Comparison of ENCODE assay signal across 8 cellular contexts in genomic region chr1:77759090-77760028, GRCh38. TPM values are rescaled to one million over a fixed set of nuclear protein-coding genes. Genes with fewer than 3 reads are reported as not detected.
DNase-seq lines count a peak whose midpoint lies in the region; ATAC-seq and TF ChIP-seq lines count a peak whose summit lies in the region.

Gene USP33, minus strand, starts transcription at chr1:77759852. Its CDS starts 18,155 bp downstream, at chr1:77741697.

- H3K27me3 ChIP-seq in RWPE2 (ENCODE audit: insufficient read depth, poor library complexity, severe bottlenecking) (no peaks in the 10 kb centered on the region), stomach (no peaks in the 10 kb centered on the region)

- peak within 1 kb of the TSS; percentile 93 for H3K4me3 ChIP-seq in RWPE2 (ENCODE audit: severe bottlenecking)
- peak within 1 kb of the TSS; percentile 84 for H3K4me3 ChIP-seq in fibroblast of the aortic adventitia (ENCODE audit: low read depth, low read length)
- H3K4me3 ChIP-seq in stomach = peak within 1 kb of the TSS; percentile 87 to 99 (median 96)

- H3K4me1 ChIP-seq in RWPE2 (ENCODE audit: insufficient read depth, poor library complexity, severe bottlenecking) (peaks cover 19% of the 10 kb centered on the region), stomach (peaks cover 19 to 42% (median 38%) of the 10 kb centered on the region in 4 donors)

- no peaks in the 10 kb centered on the region for H3K9me3 Mint-ChIP-seq in nephron progenitor cell

- H3K9me3 ChIP-seq in KOPT-K1 (ENCODE audit: insufficient read depth, low read length, poor library complexity, severe bottlenecking) (no peaks in the 10 kb centered on the region), RWPE2 (ENCODE audit: severe bottlenecking) (no peaks in the 10 kb centered on the region), stomach (no peaks in the 10 kb centered on the region)

- H3K27me3 Mint-ChIP-seq in nephron progenitor cell (ENCODE audit: low read depth, poor library complexity) = peaks cover 6% of the 10 kb centered on the region

- 0 to 1% (median 0%) methylated on average over 42 to 79 of the region's 79 CpGs for WGBS in stomach, 5 donors

- TF ChIP-seq EP300 in stomach (IDR thresholded peaks at IDR 0.05) = no peak

- H3K27ac Mint-ChIP-seq in nephron progenitor cell = peak within 1 kb of the TSS; percentile 95

- TF ChIP-seq CTCF in RWPE2 (IDR thresholded peaks at IDR 0.05; ENCODE audit: poor library complexity, severe bottlenecking) (no peak), fibroblast of the aortic adventitia (IDR thresholded peaks at IDR 0.05; ENCODE audit: insufficient read depth, low read length) (no peak), nephron progenitor cell (IDR thresholded peaks at IDR 0.05) (no peak), stomach (IDR thresholded peaks at IDR 0.05) (no peak)

- DNase-seq in Daoy (ENCODE audit: low read depth) = peak; percentile 92
- peak; percentile 82 for DNase-seq in RWPE2 (ENCODE audit: low spot score)
- peak; percentile 85 for DNase-seq in activated T-helper 9 cell treated with anti-CD3 and anti-CD28 coated beads, Interleukin-2, amount 50 U/mL, for 16 hours (ENCODE audit: low read depth)
- DNase-seq in fibroblast of the aortic adventitia (ENCODE audit: low read depth) = peak; percentile 59
- peak; percentile 91 for DNase-seq in nephron progenitor cell
- peak; percentile 91 for DNase-seq in stomach

- peak within 1 kb of the TSS; percentile 97 for H3K4me3 Mint-ChIP-seq in nephron progenitor cell

- H3K36me3 Mint-ChIP-seq in nephron progenitor cell (ENCODE audit: low read depth) = no peaks in the 10 kb centered on the region

- H3K36me3 ChIP-seq in KOPT-K1 (ENCODE audit: insufficient read depth, low read length) = no peaks in the 10 kb centered on the region
- no peaks in the 10 kb centered on the region for H3K36me3 ChIP-seq in RWPE2 (ENCODE audit: low read depth)
- no peaks in the 10 kb centered on the region for H3K36me3 ChIP-seq in stomach

- intact Hi-C loops in stomach (cut with DNase I; ENCODE audit: low total_unique reads) = no loop called here

- ATAC-seq in GM21786 (IDR thresholded peaks at IDR 0.05; ENCODE audit: unreplicated experiment) (peak; percentile 90), RWPE2 (ENCODE audit: low read depth) (peak; percentile 89)

- peaks cover 35% of the 10 kb centered on the region for H3K4me1 Mint-ChIP-seq in nephron progenitor cell

- H3K27ac ChIP-seq in KOPT-K1 (ENCODE audit: low read depth, low read length, poor library complexity, severe bottlenecking) = peak within 1 kb of the TSS; percentile 87
- peak within 1 kb of the TSS; percentile 62 for H3K27ac ChIP-seq in RWPE2 (ENCODE audit: poor library complexity, severe bottlenecking)
- peak within 1 kb of the TSS; percentile 90 to 97 (median 95) for H3K27ac ChIP-seq in stomach

- TF ChIP-seq POLR2A in stomach (IDR thresholded peaks at IDR 0.05) = peak in 1 of 4 donors; percentile 40

RNA-seq across cellular contexts. Expression of gene USP33, which starts in this region (rescaled TPM):
- total RNA-seq in Daoy (2014; rRNA removed; shearing (Covaris generic)) = 83.5 and 87.5 TPM in 2 replicates
- total RNA-seq in fibroblast of the aortic adventitia (ENCODE audit: low replicate concordance) (71.9 and 93.5 TPM in 2 replicates), stomach (100 to 1,000 TPM in 2 of 5 donors, 10 to 100 TPM in 3; 51.8 to 174 (median 89.3) TPM)
- 10 to 100 TPM; 17.3 to 19.1 (median 17.4) TPM for polyA plus RNA-seq in stomach

Comparison
In these comparisons a context has a peak if more than half of its experiments do, and no peak if none do; other contexts are left out.
1. Peak in every context shown above with its lines: DNase-seq, ATAC-seq, H3K4me3 ChIP-seq and H3K27ac ChIP-seq.